Comparison of ENCODE assay signal across 1 cellular context in genomic region chr5:169263591-169263990, GRCh38.
TF ChIP-seq lines count a peak whose summit lies in the region.

No MANE protein-coding gene starts in this region.

TF ChIP-seq in HepG2, 621 proteins besides CTCF, POLR2A, EP300 and RAD21:
- TF ChIP-seq ZNF44 (CRISPR knock-in tag; IDR thresholded peaks at IDR 0.05) (no peak), LCORL (IDR thresholded peaks at IDR 0.05) (no peak), LCORL (CRISPR knock-in tag; IDR thresholded peaks at IDR 0.05) (no peak), ZNF761 (CRISPR knock-in tag; conservative IDR thresholded peaks at IDR 0.05) (no peak), ZSCAN22 (CRISPR knock-in tag; IDR thresholded peaks at IDR 0.05) (no peak), REL (CRISPR knock-in tag; conservative IDR thresholded peaks at IDR 0.05) (no peak), ZNF382 (CRISPR knock-in tag; IDR thresholded peaks at IDR 0.05; ENCODE audit: borderline replicate concordance) (no peak), ARNTL (CRISPR knock-in tag; IDR thresholded peaks at IDR 0.05) (no peak), RELA (CRISPR knock-in tag; IDR thresholded peaks at IDR 0.05) (no peak), E2F2 (CRISPR knock-in tag; IDR thresholded peaks at IDR 0.05; ENCODE audit: borderline replicate concordance) (no peak), ZNF563 (CRISPR knock-in tag; IDR thresholded peaks at IDR 0.05) (no peak), NCOA1 (CRISPR knock-in tag; IDR thresholded peaks at IDR 0.05) (no peak), ZSCAN21 (CRISPR knock-in tag; IDR thresholded peaks at IDR 0.05; ENCODE audit: borderline replicate concordance) (no peak), ERF (CRISPR knock-in tag; IDR thresholded peaks at IDR 0.05) (no peak), ZMYM4 (CRISPR knock-in tag; IDR thresholded peaks at IDR 0.05) (no peak)
TF ChIP-seq in HepG2: peak in this region for 0.
